Comparison of ENCODE assay signal across 1 cellular context in the genomic region with DNA sequence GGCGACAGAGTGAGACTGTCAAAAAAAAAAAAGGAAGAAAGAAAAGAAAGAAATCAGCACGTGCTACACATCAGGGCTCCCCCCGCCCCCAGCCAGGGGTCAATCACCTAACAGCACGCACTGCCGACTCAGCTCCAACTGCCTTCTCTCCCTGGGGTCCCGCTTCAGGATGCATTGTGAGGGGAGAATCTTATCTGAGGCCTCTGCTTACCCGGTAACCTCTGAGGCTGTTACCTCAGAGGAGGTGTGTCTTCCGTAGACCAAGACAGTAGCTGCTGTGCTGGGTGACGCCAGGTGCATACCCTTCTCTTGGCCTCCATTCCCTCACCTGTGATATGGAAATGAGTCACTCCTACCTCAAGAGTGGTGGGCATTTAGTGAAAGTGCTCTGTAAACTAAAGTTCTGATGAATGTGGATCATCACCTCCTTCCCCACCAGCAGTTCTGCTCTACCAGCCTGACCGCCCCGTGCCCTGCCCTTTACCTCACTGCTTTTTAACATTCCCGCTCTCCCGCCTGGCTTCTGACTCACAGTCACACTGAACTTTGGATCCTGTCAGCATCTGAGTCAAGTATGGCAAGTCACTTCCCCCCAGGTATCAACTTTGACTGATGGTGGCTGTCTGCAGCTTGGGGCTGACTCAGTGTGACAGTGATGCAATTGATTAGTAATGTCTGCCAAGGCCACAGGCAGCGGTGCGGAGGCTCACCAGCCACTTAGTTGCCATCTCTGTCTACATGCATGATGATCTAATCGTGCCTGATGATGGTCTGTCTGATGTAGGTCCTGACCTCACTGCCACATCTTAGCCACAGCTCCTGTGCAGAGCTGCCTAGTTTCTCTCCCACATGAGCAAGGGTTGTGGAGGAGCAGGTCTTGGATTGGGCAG.
TF ChIP-seq lines count a peak whose summit lies in the region.

No MANE protein-coding gene starts in this region.

TF ChIP-seq in A549, 52 proteins besides CTCF, POLR2A, EP300 and RAD21 (continued from another document):
- TF ChIP-seq, protein P1, sequence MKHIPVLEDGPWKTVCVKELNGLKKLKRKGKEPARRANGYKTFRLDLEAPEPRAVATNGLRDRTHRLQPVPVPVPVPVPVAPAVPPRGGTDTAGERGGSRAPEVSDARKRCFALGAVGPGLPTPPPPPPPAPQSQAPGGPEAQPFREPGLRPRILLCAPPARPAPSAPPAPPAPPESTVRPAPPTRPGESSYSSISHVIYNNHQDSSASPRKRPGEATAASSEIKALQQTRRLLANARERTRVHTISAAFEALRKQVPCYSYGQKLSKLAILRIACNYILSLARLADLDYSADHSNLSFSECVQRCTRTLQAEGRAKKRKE (CRISPR knock-in tag; IDR thresholded peaks at IDR 0.05; ENCODE audit: low read depth), result no peak
- TF ChIP-seq SREBF2 (IDR thresholded peaks at IDR 0.05) (no peak), ZC3H11A (IDR thresholded peaks at IDR 0.05) (no peak), HOXB13 (CRISPR knock-in tag; IDR thresholded peaks at IDR 0.05; ENCODE audit: low read depth) (no peak), HOXB5 (CRISPR knock-in tag; IDR thresholded peaks at IDR 0.05) (peak; percentile 98), KDM5A (IDR thresholded peaks at IDR 0.05) (no peak), ZNF302 (CRISPR knock-in tag; IDR thresholded peaks at IDR 0.05) (no peak), NFE2L2 (conservative IDR thresholded peaks at IDR 0.05; ENCODE audit: low read length) (no peak; the same call in 1 of the 2 replicates), JUNB (IDR thresholded peaks at IDR 0.05) (peak; percentile 99), CBX8 (IDR thresholded peaks at IDR 0.05) (no peak)
- TF ChIP-seq, protein P2, sequence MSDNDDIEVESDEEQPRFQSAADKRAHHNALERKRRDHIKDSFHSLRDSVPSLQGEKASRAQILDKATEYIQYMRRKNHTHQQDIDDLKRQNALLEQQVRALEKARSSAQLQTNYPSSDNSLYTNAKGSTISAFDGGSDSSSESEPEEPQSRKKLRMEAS (IDR thresholded peaks at IDR 0.05), result peak; percentile 91
- TF ChIP-seq, protein P3, sequence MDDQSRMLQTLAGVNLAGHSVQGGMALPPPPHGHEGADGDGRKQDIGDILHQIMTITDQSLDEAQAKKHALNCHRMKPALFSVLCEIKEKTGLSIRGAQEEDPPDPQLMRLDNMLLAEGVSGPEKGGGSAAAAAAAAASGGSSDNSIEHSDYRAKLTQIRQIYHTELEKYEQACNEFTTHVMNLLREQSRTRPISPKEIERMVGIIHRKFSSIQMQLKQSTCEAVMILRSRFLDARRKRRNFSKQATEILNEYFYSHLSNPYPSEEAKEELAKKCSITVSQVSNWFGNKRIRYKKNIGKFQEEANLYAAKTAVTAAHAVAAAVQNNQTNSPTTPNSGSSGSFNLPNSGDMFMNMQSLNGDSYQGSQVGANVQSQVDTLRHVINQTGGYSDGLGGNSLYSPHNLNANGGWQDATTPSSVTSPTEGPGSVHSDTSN (IDR thresholded peaks at IDR 0.05), result peak; percentile 87
